In genomic region chr7:111051832-111052231, GRCh38 we compare ENCODE assay signal across 24 cellular contexts. TPM values are rescaled to one million over a fixed set of nuclear protein-coding genes. Genes with fewer than 3 reads are reported as not detected.
"Had no signal": no experiment of that assay in that cellular context is flagged by ENCODE, and none has a peak within 500 bp of the region (broad histone marks: within the 10 kb centered on the region; RNA-seq: fewer than 3 reads in every experiment).

No MANE protein-coding gene starts in this region.

- ATAC-seq: heart left ventricle, lower lobe of right lung, pancreas, right cardiac atrium had no signal

- H3K36me3 Mint-ChIP-seq: naive B cell, type B pancreatic cell had no signal

- H3K9me3 ChIP-seq: heart left ventricle, left ventricle myocardium inferior, lower lobe of right lung, pancreas, suprapubic skin, thyroid gland had no signal

- DNase-seq: effector CD4-positive, alpha-beta T cell; endodermal cell; erythroblast; heart left ventricle; hippocampal formation; immature natural killer cell; left ventricle myocardium inferior; lower lobe of right lung; naive B cell; occipital lobe; pancreas; right cardiac atrium; small intestine; stimulated activated CD4-positive, alpha-beta T cell treated with anti-CD3 and anti-CD28 coated beads, Interleukin-12 subunit alpha, Interleukin-12 subunit beta, amount 100 ng/mL, for 4 hours; stimulated activated naive CD4-positive, alpha-beta T cell treated with Interleukin-2 at 50 U/mL for 16 hours; thyroid gland had no signal

- H3K9me3 Mint-ChIP-seq: endodermal cell, memory B cell, naive B cell, nephron had no signal

- H3K27me3 Mint-ChIP-seq: memory B cell, naive B cell, progenitor cell of endocrine pancreas, type B pancreatic cell had no signal

- H3K4me3 ChIP-seq: coronary artery, heart left ventricle, left ventricle myocardium inferior, lower lobe of right lung, pancreas, suprapubic skin, thyroid gland had no signal

- H3K27ac ChIP-seq: coronary artery, heart left ventricle, left ventricle myocardium inferior, lower lobe of right lung, pancreas, suprapubic skin, thyroid gland had no signal

- H3K4me3 Mint-ChIP-seq: endodermal cell, immature natural killer cell, memory B cell, naive B cell, nephron, type B pancreatic cell had no signal

- H3K36me3 ChIP-seq: heart left ventricle, left ventricle myocardium inferior, lower lobe of right lung, pancreas, suprapubic skin, thyroid gland had no signal

- H3K4me1 Mint-ChIP-seq: immature natural killer cell, memory B cell had no signal

- H3K27ac Mint-ChIP-seq: endodermal cell, immature natural killer cell, memory B cell, naive B cell, nephron, progenitor cell of endocrine pancreas, type B pancreatic cell had no signal

- H3K27me3 ChIP-seq: heart left ventricle, pancreas, suprapubic skin, thyroid gland had no signal

- H3K4me1 ChIP-seq: heart left ventricle, lower lobe of right lung, pancreas, suprapubic skin had no signal

RNA-seq across cellular contexts. Expression of gene LRRN3, which starts 39.1 kb away (rescaled TPM):
- total RNA-seq: endothelial cell of umbilical vein had no signal
- polyA plus RNA-seq: endothelial cell of umbilical vein, keratinocyte had no signal
